9 cellular contexts compared by ENCODE assay signal in genomic region chr3:4866841-4867240, GRCh38.
DNase-seq lines count a peak whose midpoint lies in the region; ATAC-seq and TF ChIP-seq lines count a peak whose summit lies in the region.
"Had no signal": no experiment of that assay in that cellular context is flagged by ENCODE, and none has a peak within 500 bp of the region (broad histone marks: within the 10 kb centered on the region; RNA-seq: fewer than 3 reads in every experiment).

No MANE protein-coding gene starts in this region.

- WGBS in GM23248 (ENCODE audit: low coverage in 1 of 2, low lambda C conversion rate in 2 of 2, missing lambda C conversion rate in 2 of 2), 2 experiments: 10 to 18% methylated on average over 6 of the region's 6 CpGs

- in situ Hi-C loops in GM23248 (cut with MboI): no loop called here

- peak overlapping the region; percentile 78 for H3K4me2 ChIP-seq in GM23248 (ENCODE audit: unreplicated experiment)

- H3K4me3 ChIP-seq in GM23248 (peak overlapping the region; percentile 69), epithelial cell of proximal tubule (ENCODE audit: low read depth, low read length) (no peak overlapping the region)
- H3K4me3 ChIP-seq: cardiac muscle cell had no signal

- ATAC-seq in HG02885 (IDR thresholded peaks at IDR 0.05; ENCODE audit: poor library complexity, unreplicated experiment) (no peak), GM21786 (IDR thresholded peaks at IDR 0.05; ENCODE audit: unreplicated experiment) (no peak), HG03159 (IDR thresholded peaks at IDR 0.05; ENCODE audit: unreplicated experiment) (no peak)

- H3K27ac ChIP-seq in GM23248: peak overlapping the region; percentile 92
- H3K27ac ChIP-seq: cardiac muscle cell had no signal

- H4K20me1 ChIP-seq in GM23248 (ENCODE audit: insufficient read depth): no peaks in the 10 kb centered on the region

- peaks cover 18% of the 10 kb centered on the region for H3K4me1 ChIP-seq in GM23248 (ENCODE audit: insufficient read depth)

- H3F3A ChIP-seq in GM23248 (ENCODE audit: insufficient read depth): peaks cover 16% of the 10 kb centered on the region; the same call in 1 of the 2 replicates

- no peaks in the 10 kb centered on the region for H3K27me3 ChIP-seq in GM23248 (replicated peaks; ENCODE audit: insufficient read depth)
- H3K27me3 ChIP-seq: cardiac muscle cell had no signal

- H3K9me2 ChIP-seq in GM23248 (ENCODE audit: insufficient read depth): no peaks in the 10 kb centered on the region

- H2AFZ ChIP-seq in GM23248: peak overlapping the region; percentile 79

- H3K9me3 ChIP-seq in GM23248 (ENCODE audit: low read depth): peaks cover 2% of the 10 kb centered on the region

- H3K36me3 ChIP-seq in GM23248 (ENCODE audit: low read depth): no peaks in the 10 kb centered on the region
- H3K36me3 ChIP-seq: cardiac muscle cell had no signal

- peak overlapping the region; percentile 94 for H3K9ac ChIP-seq in GM23248

- DNase-seq in GM23248 (peak; percentile 78), RPMI7951 (ENCODE audit: low read depth) (peak; percentile 87), epithelial cell of proximal tubule (ENCODE audit: low read depth) (peak; percentile 30), renal cortical epithelial cell (ENCODE audit: low read depth) (peak; percentile 80), Kasumi-1 (lab: John Stamatoyannopoulos, UW) (no peak)

- no peaks in the 10 kb centered on the region for H3K79me2 ChIP-seq in GM23248 (ENCODE audit: insufficient read depth)

- TF ChIP-seq CTCF in epithelial cell of proximal tubule (conservative IDR thresholded peaks at IDR 0.05; ENCODE audit: low read depth, low read length): no peak

Comparison
In these comparisons a context has a peak if more than half of its experiments do, and no peak if none do; other contexts are left out.
1. DNase-seq: peak in GM23248 (single experiment), RPMI7951 (single experiment), epithelial cell of proximal tubule (single experiment) and renal cortical epithelial cell (single experiment); none in Kasumi-1 (0 of 2).